10 cellular contexts compared by ENCODE assay signal in the genomic region with DNA sequence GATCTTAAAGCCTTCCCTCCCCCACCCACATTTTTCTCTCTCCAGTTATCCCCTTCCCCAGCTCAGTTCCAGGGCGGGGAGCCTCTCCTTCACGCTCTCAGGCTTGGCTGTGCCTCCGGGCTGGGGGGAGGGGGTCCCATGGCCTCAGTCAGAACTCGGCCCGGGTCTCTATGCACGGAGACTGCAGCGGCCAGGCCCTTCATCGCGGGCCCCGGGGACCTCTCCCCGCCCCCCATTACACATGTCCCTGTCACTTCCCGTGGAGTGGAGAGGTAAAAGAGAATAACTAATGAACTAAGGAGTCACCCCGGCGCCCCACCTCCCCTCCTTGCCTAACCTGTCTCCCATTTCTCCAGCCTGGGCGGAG. TPM values are rescaled to one million over a fixed set of nuclear protein-coding genes. Genes with fewer than 3 reads are reported as not detected.
DNase-seq lines count a peak whose midpoint lies in the region; ATAC-seq, FAIRE-seq and TF ChIP-seq lines count a peak whose summit lies in the region.
"Had no signal": no experiment of that assay in that cellular context is flagged by ENCODE, and none has a peak within 500 bp of the region (broad histone marks: within the 10 kb centered on the region; RNA-seq: fewer than 3 reads in every experiment).

No MANE protein-coding gene starts in this region.

- H3K27me3 ChIP-seq in lower lobe of right lung (ENCODE audit: low read depth) (no peaks in the 10 kb centered on the region), tibial artery (no peaks in the 10 kb centered on the region), small intestine (ENCODE audit: control insufficient read depth in 2 of 2, insufficient read depth in 2 of 2, low read length in 2 of 2) (no peaks in the 10 kb centered on the region)
- H3K27me3 ChIP-seq: pancreas had no signal

- H3K27ac ChIP-seq in lower lobe of right lung (peak overlapping the region; percentile 75), tibial artery (peak overlapping the region; percentile 81 to 90), small intestine (ENCODE audit: low read depth in 1 of 2, low read length in 1 of 2) (no peak overlapping the region)

- no peaks in the 10 kb centered on the region for H3K27me3 Mint-ChIP-seq in activated CD4-positive, alpha-beta memory T cell treated with anti-CD3 and anti-CD28 coated beads for 36 hours
- no peaks in the 10 kb centered on the region for H3K27me3 Mint-ChIP-seq in activated CD4-positive, alpha-beta memory T cell treated with anti-CD3 and anti-CD28 coated beads, Interleukin-2, amount 10 ng/mL, durations not matched to agents 7 days and 5 days
- no peaks in the 10 kb centered on the region for H3K27me3 Mint-ChIP-seq in activated T-helper 17 cell treated with anti-CD3 and anti-CD28 coated beads, Interleukin-2, amount 50 U/mL, for 72 hours

- H3K36me3 ChIP-seq in lower lobe of right lung (peaks cover 16% of the 10 kb centered on the region), tibial artery (peaks cover 0 to 8% (median 6%) of the 10 kb centered on the region in 3 donors), small intestine (ENCODE audit: control insufficient read depth in 2 of 2, insufficient read depth in 2 of 2, low read length in 2 of 2) (peaks cover 0 to 4% of the 10 kb centered on the region in 2 donors)
- H3K36me3 ChIP-seq: pancreas had no signal

- H3K36me3 Mint-ChIP-seq in activated CD4-positive, alpha-beta memory T cell treated with anti-CD3 and anti-CD28 coated beads for 36 hours: peaks cover 6% of the 10 kb centered on the region
- H3K36me3 Mint-ChIP-seq in activated CD4-positive, alpha-beta memory T cell treated with anti-CD3 and anti-CD28 coated beads, Interleukin-2, amount 10 ng/mL, durations not matched to agents 7 days and 5 days (ENCODE audit: low read depth): peaks cover 13% of the 10 kb centered on the region
- peaks cover 47% of the 10 kb centered on the region for H3K36me3 Mint-ChIP-seq in activated T-helper 17 cell treated with anti-CD3 and anti-CD28 coated beads, Interleukin-2, amount 50 U/mL, for 72 hours (ENCODE audit: low read depth)

- H3K9me3 Mint-ChIP-seq in activated CD4-positive, alpha-beta memory T cell treated with anti-CD3 and anti-CD28 coated beads for 36 hours: no peaks in the 10 kb centered on the region
- no peaks in the 10 kb centered on the region for H3K9me3 Mint-ChIP-seq in activated CD4-positive, alpha-beta memory T cell treated with anti-CD3 and anti-CD28 coated beads, Interleukin-2, amount 10 ng/mL, durations not matched to agents 7 days and 5 days
- H3K9me3 Mint-ChIP-seq in activated T-helper 17 cell treated with anti-CD3 and anti-CD28 coated beads, Interleukin-2, amount 50 U/mL, for 72 hours: no peaks in the 10 kb centered on the region

- no peak overlapping the region for H3K27ac Mint-ChIP-seq in activated CD4-positive, alpha-beta memory T cell treated with anti-CD3 and anti-CD28 coated beads for 36 hours
- H3K27ac Mint-ChIP-seq in activated CD4-positive, alpha-beta memory T cell treated with anti-CD3 and anti-CD28 coated beads, Interleukin-2, amount 10 ng/mL, durations not matched to agents 7 days and 5 days: no peak overlapping the region
- no peak overlapping the region for H3K27ac Mint-ChIP-seq in activated T-helper 17 cell treated with anti-CD3 and anti-CD28 coated beads, Interleukin-2, amount 50 U/mL, for 72 hours

- CTCF ChIA-PET in activated CD4-positive, alpha-beta memory T cell treated with anti-CD3 and anti-CD28 coated beads for 36 hours (lab: Charles Lee): interaction anchor here (0.8 kb wide), 1 partner anchor 21 kb away, joined by 3 read pairs; no protein-coding TSS in a partner anchor
- CTCF ChIA-PET in activated CD4-positive, alpha-beta memory T cell treated with anti-CD3 and anti-CD28 coated beads, Interleukin-2, amount 10 ng/mL, durations not matched to agents 7 days and 5 days (lab: Charles Lee): no interaction called here

- H3K4me3 ChIP-seq in lower lobe of right lung (no peak overlapping the region), tibial artery (no peak overlapping the region), small intestine (ENCODE audit: low read depth in 1 of 2, low read length in 2 of 2) (no peak overlapping the region)

- DNase-seq in activated CD4-positive, alpha-beta memory T cell treated with anti-CD3 and anti-CD28 coated beads for 36 hours: no peak
- DNase-seq in activated CD4-positive, alpha-beta memory T cell treated with anti-CD3 and anti-CD28 coated beads, Interleukin-2, amount 10 ng/mL, durations not matched to agents 7 days and 5 days: no peak
- DNase-seq in lower lobe of right lung (no peak), tibial artery (no peak), small intestine (no peak)
- DNase-seq: NCI-H446 treated with DMSO at 0.1 percent for 48 hours had no signal

- H3K4me1 ChIP-seq in lower lobe of right lung (peaks cover 10% of the 10 kb centered on the region), tibial artery (peaks cover 0 to 22% (median 7%) of the 10 kb centered on the region in 4 donors), small intestine (ENCODE audit: control insufficient read depth in 2 of 2, insufficient read depth in 1 of 2, low read depth in 1 of 2, low read length in 1 of 2) (peaks cover 0 to 3% of the 10 kb centered on the region in 2 donors)

- FAIRE-seq in small intestine (lab: Jason Lieb, UNC): no peak
- FAIRE-seq: pancreas had no signal

- 74 to 81% (median 74%) methylated on average over 6 to 15 of the region's 15 CpGs for WGBS in small intestine, 3 donors

- TF ChIP-seq CTCF in lower lobe of right lung (IDR thresholded peaks at IDR 0.05): no peak
- no peak for TF ChIP-seq CTCF in tibial artery (IDR thresholded peaks at IDR 0.05)

- H3K4me1 Mint-ChIP-seq in activated CD4-positive, alpha-beta memory T cell treated with anti-CD3 and anti-CD28 coated beads for 36 hours (ENCODE audit: low read depth): peaks cover 14% of the 10 kb centered on the region
- peaks cover 39% of the 10 kb centered on the region for H3K4me1 Mint-ChIP-seq in activated CD4-positive, alpha-beta memory T cell treated with anti-CD3 and anti-CD28 coated beads, Interleukin-2, amount 10 ng/mL, durations not matched to agents 7 days and 5 days
- peaks cover 4% of the 10 kb centered on the region for H3K4me1 Mint-ChIP-seq in activated T-helper 17 cell treated with anti-CD3 and anti-CD28 coated beads, Interleukin-2, amount 50 U/mL, for 72 hours

- peak overlapping the region; percentile 83 for H3K4me3 Mint-ChIP-seq in activated CD4-positive, alpha-beta memory T cell treated with anti-CD3 and anti-CD28 coated beads for 36 hours
- H3K4me3 Mint-ChIP-seq in activated CD4-positive, alpha-beta memory T cell treated with anti-CD3 and anti-CD28 coated beads, Interleukin-2, amount 10 ng/mL, durations not matched to agents 7 days and 5 days: no peak overlapping the region
- peak overlapping the region; percentile 92 for H3K4me3 Mint-ChIP-seq in activated T-helper 17 cell treated with anti-CD3 and anti-CD28 coated beads, Interleukin-2, amount 50 U/mL, for 72 hours

- no peak for ATAC-seq in activated T-helper 17 cell treated with anti-CD3 and anti-CD28 coated beads, Interleukin-2, amount 50 U/mL, for 72 hours (replicated peaks)
- ATAC-seq in lower lobe of right lung (no peak), HG03045 (IDR thresholded peaks at IDR 0.05; ENCODE audit: unreplicated experiment) (no peak), esophagus mucosa (no peak)

- H3K9me3 ChIP-seq in lower lobe of right lung (no peaks in the 10 kb centered on the region), tibial artery (no peaks in the 10 kb centered on the region), small intestine (ENCODE audit: control insufficient read depth, low read depth) (no peaks in the 10 kb centered on the region)
- H3K9me3 ChIP-seq: pancreas had no signal

- intact Hi-C loops in activated CD4-positive, alpha-beta memory T cell treated with anti-CD3 and anti-CD28 coated beads for 36 hours (cut with micrococcal nuclease): no loop called here
- intact Hi-C loops in lower lobe of right lung (cut with DNase I) (no loop called here), tibial artery (cut with DNase I; ENCODE audit: low total_unique reads) (no loop called here)

- POLR2A ChIA-PET in activated CD4-positive, alpha-beta memory T cell treated with anti-CD3 and anti-CD28 coated beads for 36 hours (lab: Charles Lee): no interaction called here
- POLR2A ChIA-PET in activated CD4-positive, alpha-beta memory T cell treated with anti-CD3 and anti-CD28 coated beads, Interleukin-2, amount 10 ng/mL, durations not matched to agents 7 days and 5 days (lab: Charles Lee): interaction anchor here (2.0 kb wide), 1 partner anchor 15 kb away, joined by 5 read pairs; the partner anchor contains the start of gene PLP2

RNA-seq across cellular contexts. Expression of gene PRICKLE3, which starts 0.8 kb away (rescaled TPM):
- total RNA-seq in activated CD4-positive, alpha-beta memory T cell treated with anti-CD3 and anti-CD28 coated beads for 36 hours: 10 to 100 TPM; 18.1 to 20.1 TPM
- 10 to 100 TPM; 19.0 to 20.3 TPM for total RNA-seq in activated CD4-positive, alpha-beta memory T cell treated with anti-CD3 and anti-CD28 coated beads, Interleukin-2, amount 10 ng/mL, durations not matched to agents 7 days and 5 days
- total RNA-seq in activated T-helper 17 cell treated with anti-CD3 and anti-CD28 coated beads, Interleukin-2, amount 50 U/mL, for 72 hours: 10 to 100 TPM; 19.8 to 45.3 TPM
- 13.1 TPM for total RNA-seq in lower lobe of right lung
- 1 to 10 TPM; 3.6 to 6.7 (median 4.3) TPM for polyA plus RNA-seq in small intestine
- total RNA-seq in esophagus mucosa: 17.5 TPM

RNA-seq across cellular contexts. Expression of gene SYP, which starts 13.0 kb away (rescaled TPM):
- total RNA-seq in activated CD4-positive, alpha-beta memory T cell treated with anti-CD3 and anti-CD28 coated beads for 36 hours: 1 to 10 TPM; 5.3 to 5.4 TPM
- total RNA-seq in activated CD4-positive, alpha-beta memory T cell treated with anti-CD3 and anti-CD28 coated beads, Interleukin-2, amount 10 ng/mL, durations not matched to agents 7 days and 5 days: 1 to 10 TPM; 1.1 to 1.2 TPM
- 10 to 100 TPM; 16.6 to 53.4 TPM for total RNA-seq in activated T-helper 17 cell treated with anti-CD3 and anti-CD28 coated beads, Interleukin-2, amount 50 U/mL, for 72 hours
- total RNA-seq in lower lobe of right lung (4.2 TPM), esophagus mucosa (0.36 TPM)
- 10 to 100 TPM in 1 of 3 donors, 1 to 10 TPM in 2; 2.2 to 33.5 (median 6.3) TPM for polyA plus RNA-seq in small intestine

RNA-seq across cellular contexts. Expression of gene PLP2, which starts 15.3 kb away (rescaled TPM):
- 100 to 1,000 TPM; 222 to 234 TPM for total RNA-seq in activated CD4-positive, alpha-beta memory T cell treated with anti-CD3 and anti-CD28 coated beads for 36 hours
- 100 to 1,000 TPM; 267 to 273 TPM for total RNA-seq in activated CD4-positive, alpha-beta memory T cell treated with anti-CD3 and anti-CD28 coated beads, Interleukin-2, amount 10 ng/mL, durations not matched to agents 7 days and 5 days
- total RNA-seq in activated T-helper 17 cell treated with anti-CD3 and anti-CD28 coated beads, Interleukin-2, amount 50 U/mL, for 72 hours: 100 to 1,000 TPM; 228 to 233 TPM
- total RNA-seq in lower lobe of right lung: 91.8 TPM
- 100 to 1,000 TPM in 1 of 3 donors, 10 to 100 TPM in 2; 47.6 to 189 (median 99.7) TPM for polyA plus RNA-seq in small intestine
- 359 TPM for total RNA-seq in esophagus mucosa

RNA-seq across cellular contexts. Expression of gene MAGIX, which starts 24.5 kb away (rescaled TPM):
- total RNA-seq in activated CD4-positive, alpha-beta memory T cell treated with anti-CD3 and anti-CD28 coated beads for 36 hours: 1 to 10 TPM in 1 of 2 experiments, under 1 TPM in 1; 0.87 to 1.0 TPM
- 1 to 10 TPM; 1.6 to 2.0 TPM for total RNA-seq in activated CD4-positive, alpha-beta memory T cell treated with anti-CD3 and anti-CD28 coated beads, Interleukin-2, amount 10 ng/mL, durations not matched to agents 7 days and 5 days
- total RNA-seq in activated T-helper 17 cell treated with anti-CD3 and anti-CD28 coated beads, Interleukin-2, amount 50 U/mL, for 72 hours: 1 to 10 TPM; 1.5 to 3.7 TPM
- 6.7 TPM for total RNA-seq in lower lobe of right lung
- polyA plus RNA-seq in small intestine: 1 to 10 TPM; 3.6 to 10.0 (median 9.2) TPM
- 4.7 TPM for total RNA-seq in esophagus mucosa

RNA-seq across cellular contexts. Expression of gene CACNA1F, which starts 46.1 kb away (rescaled TPM):
- under 1 TPM; 0.51 to 0.74 TPM for total RNA-seq in activated CD4-positive, alpha-beta memory T cell treated with anti-CD3 and anti-CD28 coated beads for 36 hours
- under 1 TPM; 0.50 to 0.93 TPM for total RNA-seq in activated CD4-positive, alpha-beta memory T cell treated with anti-CD3 and anti-CD28 coated beads, Interleukin-2, amount 10 ng/mL, durations not matched to agents 7 days and 5 days
- total RNA-seq in activated T-helper 17 cell treated with anti-CD3 and anti-CD28 coated beads, Interleukin-2, amount 50 U/mL, for 72 hours: 1 to 10 TPM in 1 of 2 donors, under 1 TPM in 1; 0.82 to 6.2 TPM
- total RNA-seq in lower lobe of right lung (1.4 TPM), esophagus mucosa (0.28 TPM)
- under 1 TPM; 0.22 to 0.34 (median 0.27) TPM for polyA plus RNA-seq in small intestine

Comparison
In these comparisons a context has a peak if more than half of its experiments do, and no peak if none do; other contexts are left out.
1. H3K27ac ChIP-seq: peak in lower lobe of right lung (single experiment) and tibial artery (2 of 2); none in small intestine (0 of 2).